ENCODE assay signal across 11 cellular contexts in the genomic region with DNA sequence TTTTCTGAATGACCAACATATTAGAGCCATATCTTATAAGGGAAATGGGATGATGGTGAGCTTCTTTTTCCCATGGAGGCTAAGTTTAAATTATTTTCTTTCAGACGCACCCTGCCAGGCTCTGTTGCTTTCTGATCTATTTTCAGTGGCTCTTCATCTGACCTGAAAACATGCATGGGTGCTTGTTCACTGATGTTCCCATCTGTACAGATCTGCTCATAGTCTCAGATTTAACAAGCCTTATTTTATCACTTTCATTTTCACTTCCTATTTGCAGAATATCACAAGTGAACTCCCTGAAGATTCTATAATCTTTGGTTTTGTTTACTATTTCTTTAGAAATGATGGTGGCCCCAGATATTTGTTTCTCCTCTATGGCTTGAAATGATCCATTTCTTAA. TPM values are rescaled to one million over a fixed set of nuclear protein-coding genes. Genes with fewer than 3 reads are reported as not detected.
DNase-seq lines count a peak whose midpoint lies in the region; ATAC-seq and TF ChIP-seq lines count a peak whose summit lies in the region.
"Had no signal": no experiment of that assay in that cellular context is flagged by ENCODE, and none has a peak within 500 bp of the region (broad histone marks: within the 10 kb centered on the region; RNA-seq: fewer than 3 reads in every experiment).

No MANE protein-coding gene starts in this region.

- H3K9me3 ChIP-seq in prostate gland (no peaks in the 10 kb centered on the region), testis (no peaks in the 10 kb centered on the region), adrenal gland (replicated peaks in 1 of 3) (no peaks in the 10 kb centered on the region)

- 58% methylated on average over 1 of the region's 1 CpG for WGBS in prostate gland
- 59 to 63% methylated on average over 1 of the region's 1 CpG for WGBS in testis, 2 donors
- 51 to 68% (median 64%) methylated on average over 1 of the region's 1 CpG for WGBS in adrenal gland, 4 donors

- intact Hi-C loops in prostate gland (cut with DNase I) (no loop called here), testis (cut with DNase I; ENCODE audit: low total_unique reads) (no loop called here), adrenal gland (cut with DNase I) (no loop called here)

- peak; percentile 100 for ATAC-seq in GM18519 (IDR thresholded peaks at IDR 0.05; ENCODE audit: low FRiP score, unreplicated experiment)
- ATAC-seq in GM21529 (IDR thresholded peaks at IDR 0.05; ENCODE audit: unreplicated experiment) = peak; percentile 99
- peak; percentile 99 for ATAC-seq in HG03558 (IDR thresholded peaks at IDR 0.05; ENCODE audit: extremely low read depth, unreplicated experiment)

- H3K4me1 ChIP-seq in prostate gland (replicated peaks) (no peaks in the 10 kb centered on the region), testis (no peaks in the 10 kb centered on the region), adrenal gland (replicated peaks in 1 of 2) (no peaks in the 10 kb centered on the region)

- peak; percentile 3 for DNase-seq in inferior parietal cortex (ENCODE audit: extremely low spot score)
- DNase-seq in prostate gland (ENCODE audit: low spot score) = no peak
- DNase-seq in stimulated activated CD4-positive, alpha-beta T cell treated with anti-CD3 and anti-CD28 coated beads, Interleukin-2, amount 100 ng/mL, for 24 hours = no peak
- no peak for DNase-seq in testis
- DNase-seq in adrenal gland = no peak
- DNase-seq: GOT3, posterior cingulate gyrus had no signal

- no peak overlapping the region for H3K4me3 ChIP-seq in prostate gland
- no peak overlapping the region for H3K4me3 ChIP-seq in testis
- H3K4me3 ChIP-seq in adrenal gland = peak overlapping the region in 1 of 4 donors; percentile 20

- H3K27me3 ChIP-seq in prostate gland (replicated peaks; ENCODE audit: insufficient read depth) (no peaks in the 10 kb centered on the region), testis (no peaks in the 10 kb centered on the region), adrenal gland (no peaks in the 10 kb centered on the region)

- no peak for TF ChIP-seq POLR2A in prostate gland (IDR thresholded peaks at IDR 0.05)
- no peak for TF ChIP-seq POLR2A in testis (IDR thresholded peaks at IDR 0.05)
- no peak for TF ChIP-seq POLR2A in adrenal gland (IDR thresholded peaks at IDR 0.05)

- TF ChIP-seq CTCF in prostate gland (IDR thresholded peaks at IDR 0.05) (no peak), testis (IDR thresholded peaks at IDR 0.05) (no peak), adrenal gland (IDR thresholded peaks at IDR 0.05) (no peak)

- no peak overlapping the region for H3K27ac ChIP-seq in prostate gland
- no peak overlapping the region for H3K27ac ChIP-seq in testis
- H3K27ac ChIP-seq in adrenal gland = no peak overlapping the region
- H3K27ac ChIP-seq: epithelial cell of prostate had no signal

- H3K36me3 ChIP-seq in prostate gland = no peaks in the 10 kb centered on the region
- no peaks in the 10 kb centered on the region for H3K36me3 ChIP-seq in testis (ENCODE audit: low read depth, missing control alignments)
- no peaks in the 10 kb centered on the region for H3K36me3 ChIP-seq in adrenal gland (replicated peaks in 1 of 2)

RNA-seq across cellular contexts. Expression of a gene that starts 31.1 kb away (rescaled TPM):
- total RNA-seq in prostate gland (10 to 100 TPM; 33.2 to 65.4 TPM), testis (10 to 100 TPM; 18.0 to 23.8 TPM), adrenal gland (100 to 1,000 TPM in 2 of 8 donors, 10 to 100 TPM in 6; 67.6 to 103 (median 71.6) TPM)
- polyA plus RNA-seq in testis (ENCODE audit: insufficient read depth, low read depth, low replicate concordance) (28.7 TPM), adrenal gland (100 to 1,000 TPM in 1 of 3 donors, 10 to 100 TPM in 2; 24.4 to 115 (median 28.4) TPM)
